Comparison of ENCODE assay signal across 1 cellular context in genomic region chr5:145585443-145586148, GRCh38.
TF ChIP-seq lines count a peak whose summit lies in the region.

No MANE protein-coding gene starts in this region.

TF ChIP-seq in GM23338, 12 proteins besides CTCF, POLR2A, EP300 and RAD21 (continued from another document):
- TF ChIP-seq ZNF462 (CRISPR knock-in tag; IDR thresholded peaks at IDR 0.05) (no peak), JUNB (IDR thresholded peaks at IDR 0.05; ENCODE audit: unreplicated experiment) (no peak), EZH2 (IDR thresholded peaks at IDR 0.05; ENCODE audit: low read depth, unreplicated experiment) (no peak), REST (IDR thresholded peaks at IDR 0.05; ENCODE audit: unreplicated experiment) (no peak), NANOG (IDR thresholded peaks at IDR 0.05; ENCODE audit: borderline replicate concordance) (no peak), EZH2phosphoT487 (IDR thresholded peaks at IDR 0.05; ENCODE audit: unreplicated experiment) (no peak), ZNF114 (CRISPR knock-in tag; IDR thresholded peaks at IDR 0.05) (no peak), POLR2AphosphoS5 (IDR thresholded peaks at IDR 0.05; ENCODE audit: low read depth) (no peak)
